ENCODE assay signal across 1 cellular context in genomic region chr3:178472941-178473340, GRCh38.
TF ChIP-seq lines count a peak whose summit lies in the region.

No MANE protein-coding gene starts in this region.

TF ChIP-seq in HepG2, 621 proteins besides CTCF, POLR2A, EP300 and RAD21 (continued from another document):
- TF ChIP-seq CSRNP2 (CRISPR knock-in tag; conservative IDR thresholded peaks at IDR 0.05; ENCODE audit: low read depth): no peak
- no peak for TF ChIP-seq TARDBP (CRISPR knock-in tag; IDR thresholded peaks at IDR 0.05)
- TF ChIP-seq ZNF639 (CRISPR knock-in tag; conservative IDR thresholded peaks at IDR 0.05): no peak
